ENCODE assay signal across 22 cellular contexts in the genomic region with DNA sequence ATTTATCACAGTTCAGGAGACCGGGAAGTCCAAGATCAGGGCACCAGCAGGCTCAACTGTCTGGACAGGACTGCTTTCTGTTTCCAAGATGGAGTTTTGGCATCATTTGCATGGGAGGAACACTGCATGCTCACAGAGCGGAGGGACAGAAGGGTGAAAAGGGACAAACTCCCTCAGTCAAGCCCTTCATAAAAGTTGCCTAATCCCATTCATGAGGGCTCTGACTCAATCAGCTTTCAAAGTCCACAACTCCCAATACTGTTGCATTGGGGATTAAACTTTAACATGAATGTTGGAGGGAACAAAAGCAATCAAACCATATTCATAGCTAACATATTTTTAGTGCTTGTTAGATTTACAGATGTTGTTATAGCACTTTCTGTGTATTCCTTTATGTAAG.
"Had no signal": no experiment of that assay in that cellular context is flagged by ENCODE, and none has a peak within 500 bp of the region (broad histone marks: within the 10 kb centered on the region; RNA-seq: fewer than 3 reads in every experiment).

No MANE protein-coding gene starts in this region.

- H3K27me3 ChIP-seq: esophagus squamous epithelium, gastroesophageal sphincter, neural progenitor cell, ovary, right atrium auricular region, sigmoid colon, stomach, upper lobe of left lung, vagina had no signal

- H3K4me3 ChIP-seq: esophagus squamous epithelium, gastroesophageal sphincter, neural progenitor cell, ovary, right atrium auricular region, sigmoid colon, skin epidermis, stomach, thoracic aorta, upper lobe of left lung, vagina had no signal

- H3K36me3 ChIP-seq: esophagus squamous epithelium, gastroesophageal sphincter, neural progenitor cell, ovary, right atrium auricular region, sigmoid colon, stomach, thoracic aorta, upper lobe of left lung, vagina had no signal

- H3K9me3 ChIP-seq: esophagus squamous epithelium, ovary, right atrium auricular region, sigmoid colon, thoracic aorta, upper lobe of left lung, vagina had no signal

- H3K27ac ChIP-seq: esophagus squamous epithelium, gastroesophageal sphincter, neural progenitor cell, ovary, right atrium auricular region, sigmoid colon, skin epidermis, stomach, thoracic aorta, upper lobe of left lung, vagina had no signal

- ATAC-seq: effector memory CD8-positive, alpha-beta T cell; gastroesophageal sphincter; natural killer cell treated with Interleukin-12 subunit alpha and Interleukin-12 subunit beta and Interleukin-15 and Interleukin-18, amount 100 ng/mL, for 72 hours had no signal

- H3K4me1 ChIP-seq: esophagus squamous epithelium, neural progenitor cell, right atrium auricular region, upper lobe of left lung, vagina had no signal

- DNase-seq: effector memory CD8-positive, alpha-beta T cell; esophagus squamous epithelium; foreskin fibroblast; glutamatergic neuron; immature natural killer cell; mammary epithelial cell; nucleus accumbens; ovary; sigmoid colon; stimulated activated CD4-positive, alpha-beta T cell treated with anti-CD3 and anti-CD28 coated beads, Interleukin-2, amount 100 ng/mL, for 24 hours; stimulated activated CD4-positive, alpha-beta T cell treated with anti-CD3 and anti-CD28 coated beads, Interleukin-4, amount 100 ng/mL, for 4 hours; stimulated activated naive CD4-positive, alpha-beta T cell; stomach; substantia nigra; upper lobe of left lung had no signal

- H3K9ac ChIP-seq: neural progenitor cell had no signal
